ENCODE assay signal across 8 cellular contexts in genomic region chr21:8245642-8246449, GRCh38.
DNase-seq lines count a peak whose midpoint lies in the region; ATAC-seq, FAIRE-seq and TF ChIP-seq lines count a peak whose summit lies in the region.
"Not testable (repeated sequence)": the region's sequence is repeated elsewhere in the genome, so short reads cannot be mapped to it uniquely, and the experiment has no call there.

No MANE protein-coding gene starts in this region.

- H3K27me3 Mint-ChIP-seq in central memory CD8-positive, alpha-beta T cell; naive thymus-derived CD4-positive, alpha-beta T cell: not testable (repeated sequence)

- H3K9me3 ChIP-seq in A549; PC-3 (ENCODE audit: low read length); naive thymus-derived CD4-positive, alpha-beta T cell (ENCODE audit: control insufficient read depth in 2 of 3, low read length in 3 of 3): not testable (repeated sequence)

- not testable (repeated sequence) for H3K79me2 ChIP-seq in PC-3 (ENCODE audit: low read length)

- not testable (repeated sequence) for H3K36me3 Mint-ChIP-seq in central memory CD8-positive, alpha-beta T cell (ENCODE audit: insufficient read depth); naive thymus-derived CD4-positive, alpha-beta T cell

- not testable (repeated sequence) for H2AFZ ChIP-seq in PC-3 (ENCODE audit: low read length)

- not testable (repeated sequence) for TF ChIP-seq EP300 in A549 (IDR thresholded peaks at IDR 0.05)

- not testable (repeated sequence) for H4K20me1 ChIP-seq in PC-3 (ENCODE audit: low read length)

- CTCF ChIA-PET in A549 (lab: Yijun Ruan, JAX); PC-3 (lab: Charles Lee); naive thymus-derived CD4-positive, alpha-beta T cell (lab: Charles Lee): not testable (repeated sequence)

- POLR2A ChIA-PET in A549 (lab: Yijun Ruan, JAX); PC-3 (lab: Charles Lee; ENCODE audit: unreplicated experiment); naive thymus-derived CD4-positive, alpha-beta T cell (lab: Charles Lee): not testable (repeated sequence)

- H3K9ac ChIP-seq in PC-3 (ENCODE audit: low read length) = not testable (repeated sequence)

- ATAC-seq in A549 (peak; percentile 72 to 83), GM18909 (IDR thresholded peaks at IDR 0.05; ENCODE audit: poor library complexity, unreplicated experiment) (peak; percentile 82), GM21447 (IDR thresholded peaks at IDR 0.05; ENCODE audit: unreplicated experiment) (peak; percentile 67), HG02798 (IDR thresholded peaks at IDR 0.05; ENCODE audit: poor library complexity, unreplicated experiment) (peak; percentile 74), HG03139 (IDR thresholded peaks at IDR 0.05; ENCODE audit: unreplicated experiment) (peak; percentile 71), PC-3 (peak; percentile 72)
- ATAC-seq in central memory CD8-positive, alpha-beta T cell (replicated peaks; ENCODE audit: extremely low read depth, poor library complexity, severe bottlenecking) = peak; percentile 70
- peak; percentile 75 for ATAC-seq in naive thymus-derived CD4-positive, alpha-beta T cell

- not testable (repeated sequence) for H3K27ac Mint-ChIP-seq in central memory CD8-positive, alpha-beta T cell (ENCODE audit: low read depth); naive thymus-derived CD4-positive, alpha-beta T cell

- TF ChIP-seq RAD21 in A549 (conservative IDR thresholded peaks at IDR 0.05 in 1 of 2, IDR thresholded peaks at IDR 0.05 in 1 of 2) = not testable (repeated sequence)

- H3K27me3 ChIP-seq in PC-3 (ENCODE audit: low read length); naive thymus-derived CD4-positive, alpha-beta T cell (ENCODE audit: control insufficient read depth in 2 of 2, insufficient read depth in 2 of 2, low read length in 2 of 2): not testable (repeated sequence)

- not testable (repeated sequence) for H3F3A ChIP-seq in PC-3 (ENCODE audit: low read length, unreplicated experiment)

- not testable (repeated sequence) for H3K36me3 ChIP-seq in PC-3 (ENCODE audit: low read depth, low read length); naive thymus-derived CD4-positive, alpha-beta T cell (ENCODE audit: control insufficient read depth in 2 of 3, insufficient read depth in 3 of 3, low read length in 3 of 3)

- intact Hi-C loops in PC-3 (cut with micrococcal nuclease); naive thymus-derived CD4-positive, alpha-beta T cell (cut with micrococcal nuclease): not testable (repeated sequence)

- no CpG with 5 or more reads among the region's 43 CpGs for WGBS in A549 (ENCODE audit: missing lambda C conversion rate)

- not testable (repeated sequence) for H3K4me3 Mint-ChIP-seq in central memory CD8-positive, alpha-beta T cell; naive thymus-derived CD4-positive, alpha-beta T cell

- not testable (repeated sequence) for H3K9me3 Mint-ChIP-seq in central memory CD8-positive, alpha-beta T cell; naive thymus-derived CD4-positive, alpha-beta T cell

- H3K4me3 ChIP-seq in A549; PC-3 (ENCODE audit: low read length); naive thymus-derived CD4-positive, alpha-beta T cell (ENCODE audit: low read length): not testable (repeated sequence)

- not testable (repeated sequence) for H3K4me1 Mint-ChIP-seq in central memory CD8-positive, alpha-beta T cell; naive thymus-derived CD4-positive, alpha-beta T cell

- not testable (repeated sequence) for FAIRE-seq in A549 (lab: Jason Lieb, UNC)

- not testable (repeated sequence) for H3K4me1 ChIP-seq in A549; PC-3 (ENCODE audit: insufficient read depth, low read length); naive thymus-derived CD4-positive, alpha-beta T cell (ENCODE audit: control insufficient read depth in 2 of 2, insufficient read depth in 2 of 2, low read length in 2 of 2)

- H3K4me2 ChIP-seq in A549; PC-3 (ENCODE audit: low read length): not testable (repeated sequence)

- DNase-seq in A549 (ENCODE audit: low read depth in 1 of 2, low spot score in 1 of 2); PC-3; central memory CD8-positive, alpha-beta T cell (ENCODE audit: low spot score in 2 of 2); naive thymus-derived CD4-positive, alpha-beta T cell: not testable (repeated sequence)

- not testable (repeated sequence) for H3K27ac ChIP-seq in A549; PC-3 (ENCODE audit: low read length); naive thymus-derived CD4-positive, alpha-beta T cell (ENCODE audit: low read depth, low read length)

- TF ChIP-seq POLR2A in A549 (IDR thresholded peaks at IDR 0.05; ENCODE audit: low read length) = not testable (repeated sequence)

- H3K9me2 ChIP-seq in PC-3 (replicated peaks; ENCODE audit: low read length) = not testable (repeated sequence)

- not testable (repeated sequence) for BruUV-seq in PC-3 (replicated peaks; lab: Mats Ljungman, UMichigan)

- not testable (repeated sequence) for TF ChIP-seq CTCF in A549 (IDR thresholded peaks at IDR 0.05); PC-3 (conservative IDR thresholded peaks at IDR 0.05; ENCODE audit: low read depth, low read length)
